In the genomic region with DNA sequence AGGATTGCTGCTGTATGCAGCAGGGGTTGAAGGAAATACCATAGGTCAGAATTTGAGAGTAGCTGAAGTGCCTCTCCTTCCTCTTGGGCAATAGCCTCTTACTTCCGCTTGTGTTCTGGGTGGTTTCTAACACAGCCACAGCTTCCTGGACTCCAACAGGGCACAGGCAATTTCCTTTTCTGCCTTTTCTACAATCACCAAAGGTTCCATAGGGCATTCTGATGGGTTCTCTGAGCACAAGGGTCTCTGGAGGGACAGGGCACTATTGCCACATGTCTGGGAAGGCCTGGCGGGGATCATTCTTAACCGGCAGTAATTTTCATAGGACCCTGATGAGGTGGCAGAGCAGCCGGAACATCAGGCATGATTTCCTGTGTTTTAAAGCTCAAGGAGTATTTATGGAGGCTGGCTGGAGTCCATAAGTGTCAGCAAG, we compare ENCODE assay signal across 8 cellular contexts. TPM values are rescaled to one million over a fixed set of nuclear protein-coding genes. Genes with fewer than 3 reads are reported as not detected.
DNase-seq lines count a peak whose midpoint lies in the region; ATAC-seq, FAIRE-seq and TF ChIP-seq lines count a peak whose summit lies in the region.

No MANE protein-coding gene starts in this region.

- no peak for ATAC-seq in HG02870 (IDR thresholded peaks at IDR 0.05; ENCODE audit: unreplicated experiment)

- WGBS in tibial nerve, 2 donors: 36 to 56% methylated on average over 4 of the region's 4 CpGs

- H3K9ac ChIP-seq in Karpas-422 (ENCODE audit: low read length) (peak overlapping the region; percentile 52), kidney (ENCODE audit: low read length in 2 of 2) (no peak overlapping the region)

- POLR2A ChIA-PET in CD8-positive, alpha-beta memory T cell (lab: Charles Lee): interaction anchor here (0.6 to 1.9 kb wide), 7 partner anchors 11 to 468 kb away, joined by 3 to 9 read pairs (median 3); partner anchors contain the start of genes FBXO6 and MTOR

- peak overlapping the region; percentile 46 to 93 (median 83) for H3K27ac Mint-ChIP-seq in CD8-positive, alpha-beta memory T cell
- no peak overlapping the region for H3K27ac Mint-ChIP-seq in Calu3 (ENCODE audit: unreplicated experiment)

- peak overlapping the region; percentile 63 to 94 (median 81) for H3K4me3 Mint-ChIP-seq in CD8-positive, alpha-beta memory T cell
- no peak overlapping the region for H3K4me3 Mint-ChIP-seq in Calu3 (ENCODE audit: low read depth, unreplicated experiment)

- FAIRE-seq in kidney (lab: Jason Lieb, UNC): no peak

- peak overlapping the region; percentile 45 for H3K4me3 ChIP-seq in CD8-positive, alpha-beta memory T cell (ENCODE audit: low read length)
- no peak overlapping the region for H3K4me3 ChIP-seq in Karpas-422 (ENCODE audit: low read length)
- no peak overlapping the region for H3K4me3 ChIP-seq in kidney (ENCODE audit: low read length in 2 of 2)
- H3K4me3 ChIP-seq in tibial nerve: no peak overlapping the region

- CTCF ChIA-PET in CD8-positive, alpha-beta memory T cell (lab: Charles Lee): interaction anchor here (0.9 to 1.8 kb wide), 6 partner anchors 10 to 488 kb away, joined by 3 to 7 read pairs (median 4); partner anchors contain the start of gene FBXO6
- CTCF ChIA-PET in Calu3 (lab: Charles Lee): no interaction called here

- no peaks in the 10 kb centered on the region for H3K27me3 ChIP-seq in CD8-positive, alpha-beta memory T cell (ENCODE audit: insufficient read depth, low read length, poor library complexity, severe bottlenecking)
- no peaks in the 10 kb centered on the region for H3K27me3 ChIP-seq in Karpas-422 (ENCODE audit: low read length)
- no peaks in the 10 kb centered on the region for H3K27me3 ChIP-seq in tibial nerve

- TF ChIP-seq EP300 in tibial nerve (IDR thresholded peaks at IDR 0.05): peak in 1 of 2 donors; percentile 56

- no TSS peak for BruUV-seq in Calu3 (replicated peaks; lab: Mats Ljungman, UMichigan)

- peak in 4 of 5 donors; percentile 34 to 66 (median 58) for DNase-seq in CD8-positive, alpha-beta memory T cell
- peak; percentile 68 for DNase-seq in Karpas-422
- peak; percentile 19 for DNase-seq in activated effector memory CD4-positive, alpha-beta T cell treated with Interleukin-2 at 50 U/mL for 16 hours
- DNase-seq in kidney: no peak
- no peak for DNase-seq in tibial nerve (ENCODE audit: low spot score in 2 of 2)
- DNase-seq in Calu3: no peak
- DNase-seq in NCI-H128 (lab: John Stamatoyannopoulos, UW; ENCODE audit: unreplicated experiment): no peak

- no peak for TF ChIP-seq POLR2A in tibial nerve (IDR thresholded peaks at IDR 0.05)

- intact Hi-C loops in kidney (cut with DNase I) (no loop called here), Calu3 (cut with micrococcal nuclease; ENCODE audit: unreplicated experiment) (no loop called here)

- H3K4me1 Mint-ChIP-seq in CD8-positive, alpha-beta memory T cell: peaks cover 33 to 49% (median 33%) of the 10 kb centered on the region in 3 donors
- peaks cover under 1% of the 10 kb centered on the region for H3K4me1 Mint-ChIP-seq in Calu3 (ENCODE audit: low read depth, unreplicated experiment)

- no peaks in the 10 kb centered on the region for H4K20me1 ChIP-seq in Karpas-422 (ENCODE audit: insufficient read depth, low read depth, low read length)

- peaks cover 51% of the 10 kb centered on the region for H3K4me1 ChIP-seq in CD8-positive, alpha-beta memory T cell (ENCODE audit: insufficient read depth, low read length)
- H3K4me1 ChIP-seq in Karpas-422 (ENCODE audit: low read length) (peaks cover 9% of the 10 kb centered on the region), kidney (ENCODE audit: control insufficient read depth in 1 of 2, insufficient read depth in 1 of 2, low read depth in 1 of 2, low read length in 2 of 2) (peaks cover 0 to 11% of the 10 kb centered on the region in 2 donors), tibial nerve (peaks cover 0 to 48% (median 24%) of the 10 kb centered on the region in 4 donors)

- H3K9me3 ChIP-seq in CD8-positive, alpha-beta memory T cell (ENCODE audit: low read length): no peaks in the 10 kb centered on the region
- H3K9me3 ChIP-seq in Karpas-422 (ENCODE audit: low read length) (no peaks in the 10 kb centered on the region), kidney (ENCODE audit: control insufficient read depth in 1 of 2, low read length in 2 of 2) (no peaks in the 10 kb centered on the region), tibial nerve (no peaks in the 10 kb centered on the region)

- no peaks in the 10 kb centered on the region for H3K36me3 ChIP-seq in CD8-positive, alpha-beta memory T cell (ENCODE audit: insufficient read depth, low read length)
- H3K36me3 ChIP-seq in Karpas-422 (ENCODE audit: insufficient read depth, low read length) (no peaks in the 10 kb centered on the region), kidney (ENCODE audit: control insufficient read depth in 1 of 2, insufficient read depth in 2 of 2, low read length in 2 of 2) (no peaks in the 10 kb centered on the region), tibial nerve (no peaks in the 10 kb centered on the region)

- H3K9me2 ChIP-seq in Karpas-422 (replicated peaks; ENCODE audit: insufficient read depth, low read length): no peaks in the 10 kb centered on the region

- H3K27me3 Mint-ChIP-seq in CD8-positive, alpha-beta memory T cell: no peaks in the 10 kb centered on the region
- H3K27me3 Mint-ChIP-seq in Calu3 (ENCODE audit: unreplicated experiment): no peaks in the 10 kb centered on the region

- H3K27ac ChIP-seq in CD8-positive, alpha-beta memory T cell (ENCODE audit: low read depth, low read length): no peak overlapping the region
- H3K27ac ChIP-seq in Karpas-422 (ENCODE audit: low read length): no peak overlapping the region
- H3K27ac ChIP-seq in kidney (ENCODE audit: low read depth in 2 of 2, low read length in 2 of 2): peak overlapping the region; percentile 9 to 20
- H3K27ac ChIP-seq in tibial nerve: peak overlapping the region in 3 of 4 donors; percentile 79 to 97 (median 88)

- no peaks in the 10 kb centered on the region for H3K79me2 ChIP-seq in Karpas-422 (ENCODE audit: low read length)

- no peaks in the 10 kb centered on the region for H3K9me3 Mint-ChIP-seq in CD8-positive, alpha-beta memory T cell
- H3K9me3 Mint-ChIP-seq in Calu3 (ENCODE audit: low read depth, unreplicated experiment): no peaks in the 10 kb centered on the region

- no peak for TF ChIP-seq CTCF in kidney (IDR thresholded peaks at IDR 0.05; ENCODE audit: borderline replicate concordance, extremely low read depth, insufficient read depth)
- TF ChIP-seq CTCF in tibial nerve (IDR thresholded peaks at IDR 0.05): no peak
- TF ChIP-seq CTCF in Calu3 (IDR thresholded peaks at IDR 0.05; ENCODE audit: unreplicated experiment): no peak

- H3K36me3 Mint-ChIP-seq in CD8-positive, alpha-beta memory T cell: no peaks in the 10 kb centered on the region
- peaks cover 3% of the 10 kb centered on the region for H3K36me3 Mint-ChIP-seq in Calu3 (ENCODE audit: insufficient read depth, unreplicated experiment)

- peak overlapping the region; percentile 76; the same call in 1 of the 2 replicates for H2AFZ ChIP-seq in Karpas-422 (ENCODE audit: low read length)

- peak overlapping the region; percentile 28 for H3K4me2 ChIP-seq in Karpas-422 (ENCODE audit: low read depth, low read length, poor library complexity, severe bottlenecking)

RNA-seq across cellular contexts. Expression of gene AGTRAP, which starts 5.5 kb away (rescaled TPM):
- 10 to 100 TPM in 1 of 2 experiments, 1 to 10 TPM in 1; 9.7 to 10.6 TPM for total RNA-seq in CD8-positive, alpha-beta memory T cell
- polyA plus RNA-seq in CD8-positive, alpha-beta memory T cell: 103 TPM
- 24.3 and 24.9 TPM in 2 replicates for total RNA-seq in Karpas-422 (2014; rRNA removed; shearing (Covaris generic); ENCODE audit: low replicate concordance)
- 66.1 TPM for total RNA-seq in kidney
- 140 TPM for polyA plus RNA-seq in kidney (ENCODE audit: insufficient read depth, low read depth, low replicate concordance)
- 100 to 1,000 TPM in 1 of 4 donors, 10 to 100 TPM in 3; 35.6 to 118 (median 76.0) TPM for total RNA-seq in tibial nerve
- 30.4 and 41.2 TPM in 2 replicates for total RNA-seq in Calu3 (2022)

RNA-seq across cellular contexts. Expression of gene C1orf167, which starts 31.5 kb away (rescaled TPM):
- not detected for total RNA-seq in CD8-positive, alpha-beta memory T cell
- 0.81 TPM for polyA plus RNA-seq in CD8-positive, alpha-beta memory T cell
- not detected in 2 replicates for total RNA-seq in Karpas-422 (2014; rRNA removed; shearing (Covaris generic); ENCODE audit: low replicate concordance)
- total RNA-seq in kidney (4.2 TPM), tibial nerve (10 to 100 TPM in 1 of 4 donors, 1 to 10 TPM in 2, not detected in 1; 4.4 to 13.8 (median 5.1) TPM), Calu3 (2022) (not detected in 2 replicates)
- 1.9 TPM for polyA plus RNA-seq in kidney (ENCODE audit: insufficient read depth, low read depth, low replicate concordance)

RNA-seq across cellular contexts. Expression of gene DRAXIN, which starts 38.9 kb away (rescaled TPM):
- under 1 TPM; 0.09 to 0.11 TPM for total RNA-seq in CD8-positive, alpha-beta memory T cell
- 0.12 TPM for polyA plus RNA-seq in CD8-positive, alpha-beta memory T cell
- not detected in 2 replicates for total RNA-seq in Karpas-422 (2014; rRNA removed; shearing (Covaris generic); ENCODE audit: low replicate concordance)
- 0.28 TPM for total RNA-seq in kidney
- 0.17 TPM for polyA plus RNA-seq in kidney (ENCODE audit: insufficient read depth, low read depth, low replicate concordance)
- total RNA-seq in tibial nerve: 1 to 10 TPM in 1 of 4 donors, under 1 TPM in 2, not detected in 1; under 0.01 to 1.2 (median 0.20) TPM
- total RNA-seq in Calu3 (2022): not detected in 2 replicates

RNA-seq across cellular contexts. Expression of gene MAD2L2, which starts 49.5 kb away (rescaled TPM):
- 10 to 100 TPM; 60.1 to 66.2 TPM for total RNA-seq in CD8-positive, alpha-beta memory T cell
- polyA plus RNA-seq in CD8-positive, alpha-beta memory T cell: 57.2 TPM
- 89.3 and 117 TPM in 2 replicates for total RNA-seq in Karpas-422 (2014; rRNA removed; shearing (Covaris generic); ENCODE audit: low replicate concordance)
- 36.8 TPM for total RNA-seq in kidney
- polyA plus RNA-seq in kidney (ENCODE audit: insufficient read depth, low read depth, low replicate concordance): 51.7 TPM
- total RNA-seq in tibial nerve: 10 to 100 TPM; 28.2 to 56.1 (median 32.3) TPM
- total RNA-seq in Calu3 (2022): 19.2 and 23.4 TPM in 2 replicates

Comparison
In these comparisons a context has a peak if more than half of its experiments do, and no peak if none do; other contexts are left out.
1. DNase-seq: peak in CD8-positive, alpha-beta memory T cell (4 of 5), Karpas-422 (single experiment) and activated effector memory CD4-positive, alpha-beta T cell treated with Interleukin-2 at 50 U/mL for 16 hours (single experiment); none in kidney (single experiment), tibial nerve (0 of 2), Calu3 (single experiment) and NCI-H128 (single experiment).
2. H3K27ac ChIP-seq: peak in kidney (2 of 2) and tibial nerve (3 of 4); none in CD8-positive, alpha-beta memory T cell (single experiment) and Karpas-422 (single experiment).